In genomic region chr19:19296953-19297689, GRCh38 we compare ENCODE assay signal across 24 cellular contexts. TPM values are rescaled to one million over a fixed set of nuclear protein-coding genes. Genes with fewer than 3 reads are reported as not detected.
DNase-seq lines count a peak whose midpoint lies in the region; ATAC-seq, FAIRE-seq and TF ChIP-seq lines count a peak whose summit lies in the region.
"Had no signal": no experiment of that assay in that cellular context is flagged by ENCODE, and none has a peak within 500 bp of the region (broad histone marks: within the 10 kb centered on the region; RNA-seq: fewer than 3 reads in every experiment).

No MANE protein-coding gene starts in this region.

- no peak for DNase-seq in heart left ventricle
- DNase-seq in left ventricle myocardium inferior, result no peak
- DNase-seq in adrenal gland, result peak in 6 of 7 donors; percentile 68 to 83 (median 74)
- no peak for DNase-seq in HepG2 (ENCODE audit: low spot score)
- DNase-seq in upper lobe of right lung, result no peak
- no peak for DNase-seq in aorta
- no peak for DNase-seq in activated effector memory CD4-positive, alpha-beta T cell treated with Interleukin-2 at 50 U/mL for 16 hours
- DNase-seq: 8988T; AML-193; CD8-positive, alpha-beta T cell; DMS153; GOT3; NCI-H1092 treated with DMSO at 0.1 percent for 48 hours; NCI-H146; NCI-H2029; NCI-H2227 treated with DMSO at 0.1 percent for 48 hours; NCI-H510A treated with DMSO at 0.1 percent for 48 hours; NCI-H748 treated with DMSO at 0.1 percent for 48 hours; PC-9; SIG-M5 had no signal

- H3K4me3 ChIP-seq in heart left ventricle (no peak overlapping the region), left ventricle myocardium inferior (no peak overlapping the region), adrenal gland (no peak overlapping the region), HepG2 (replicated peaks in 1 of 3; ENCODE audit: insufficient read depth in 1 of 3, low read depth in 2 of 3, low read length in 3 of 3) (no peak overlapping the region), upper lobe of right lung (no peak overlapping the region), aorta (ENCODE audit: low read length in 2 of 2) (no peak overlapping the region)
- H3K4me3 ChIP-seq: PC-9 had no signal

- H2AFZ ChIP-seq in HepG2 (ENCODE audit: low read length), result no peak overlapping the region
- H2AFZ ChIP-seq: PC-9 had no signal

- TF ChIP-seq POLR2A in heart left ventricle (IDR thresholded peaks at IDR 0.05) (no peak), adrenal gland (IDR thresholded peaks at IDR 0.05) (no peak), HepG2 (IDR thresholded peaks at IDR 0.05; ENCODE audit: insufficient read depth in 1 of 2, low read depth in 2 of 2, low read length in 2 of 2) (no peak)

- in situ Hi-C loops in HepG2 (cut with HindIII; ENCODE audit: extremely low pct_ligation_motif_present, low pct_unique_long_range_greater_than_20kb), result no loop called here

- intact Hi-C loops in heart left ventricle (cut with DNase I), result no loop called here
- intact Hi-C loops in left ventricle myocardium inferior (cut with micrococcal nuclease), result no loop called here
- intact Hi-C loops in adrenal gland (cut with DNase I), result no loop called here
- intact Hi-C loops in HepG2 (cut with micrococcal nuclease; ENCODE audit: unreplicated experiment), result no loop called here
- intact Hi-C loops in upper lobe of right lung (cut with DNase I), result no loop called here
- intact Hi-C loops in aorta (cut with DNase I), result no loop called here

- 87 to 94% (median 90%) methylated on average over 10 to 19 of the region's 19 CpGs for WGBS in heart left ventricle, 4 donors
- 71 to 80% (median 77%) methylated on average over 11 to 19 of the region's 19 CpGs for WGBS in adrenal gland, 4 donors
- WGBS in HepG2 (ENCODE audit: low lambda C conversion rate), result 91% methylated on average over 13 of the region's 19 CpGs
- WGBS in aorta, 2 donors, result 90 to 91% methylated on average over 18 to 19 of the region's 19 CpGs

- FAIRE-seq in HepG2 (lab: Jason Lieb, UNC), result no peak
- FAIRE-seq: GM18507 had no signal

- BruUV-seq in HepG2 (replicated peaks; lab: Mats Ljungman, UMichigan), result no TSS peak

- ATAC-seq in heart left ventricle (peak in 3 of 4 donors; percentile 5 to 32 (median 6)), HepG2 (no peak), upper lobe of right lung (peak; percentile 6), aorta (ENCODE audit: low FRiP score) (no peak), HG02642 (IDR thresholded peaks at IDR 0.05; ENCODE audit: poor library complexity, unreplicated experiment) (no peak)
- ATAC-seq: CD8-positive, alpha-beta T cell; HCT116 had no signal

- CTCF ChIA-PET in HepG2 (lab: Yijun Ruan, JAX; ENCODE audit: low intra/inter-chr PET ratio, low total read pairs), result no interaction called here

- H3K4me1 ChIP-seq in heart left ventricle (no peaks in the 10 kb centered on the region), left ventricle myocardium inferior (no peaks in the 10 kb centered on the region), adrenal gland (replicated peaks in 1 of 2) (peaks cover 3 to 15% of the 10 kb centered on the region in 2 donors), HepG2 (ENCODE audit: insufficient read depth, low read length) (no peaks in the 10 kb centered on the region), upper lobe of right lung (no peaks in the 10 kb centered on the region), aorta (ENCODE audit: control insufficient read depth in 1 of 2, insufficient read depth in 2 of 2, low read length in 2 of 2) (no peaks in the 10 kb centered on the region)

- POLR2A ChIA-PET in HepG2 (lab: Yijun Ruan, JAX), result no interaction called here

- H3K9ac ChIP-seq in HepG2 (ENCODE audit: insufficient read depth, low read depth, low read length), result no peak overlapping the region
- H3K9ac ChIP-seq: KMS-11 had no signal

- peaks cover 0 to 78% (median 69%) of the 10 kb centered on the region in 9 donors for H3K36me3 ChIP-seq in heart left ventricle
- H3K36me3 ChIP-seq in left ventricle myocardium inferior, result peaks cover 71% of the 10 kb centered on the region
- H3K36me3 ChIP-seq in adrenal gland (replicated peaks in 1 of 2), result peaks cover 0 to 37% of the 10 kb centered on the region in 2 donors
- peaks cover 13 to 51% of the 10 kb centered on the region in 2 experiments; a peak in 4 of 5 replicates for H3K36me3 ChIP-seq in HepG2 (replicated peaks in 1 of 2; ENCODE audit: control insufficient read depth in 1 of 2, insufficient read depth in 2 of 2, low read length in 2 of 2)
- peaks cover 74% of the 10 kb centered on the region for H3K36me3 ChIP-seq in upper lobe of right lung
- peaks cover 0 to 9% of the 10 kb centered on the region in 2 donors for H3K36me3 ChIP-seq in aorta (ENCODE audit: control insufficient read depth in 1 of 2, insufficient read depth in 2 of 2, low read length in 1 of 2)

- no peak overlapping the region for H3K27ac ChIP-seq in heart left ventricle
- H3K27ac ChIP-seq in left ventricle myocardium inferior (replicated peaks), result no peak overlapping the region
- H3K27ac ChIP-seq in adrenal gland, result peak overlapping the region in 3 of 5 donors; percentile 40 to 76 (median 44)
- H3K27ac ChIP-seq in HepG2 (ENCODE audit: extremely low read length, insufficient read depth, low read length), result no peak overlapping the region
- no peak overlapping the region for H3K27ac ChIP-seq in upper lobe of right lung
- no peak overlapping the region for H3K27ac ChIP-seq in aorta (ENCODE audit: low read depth in 1 of 2, low read length in 2 of 2)
- H3K27ac ChIP-seq: KMS-11, PC-9 had no signal

- TF ChIP-seq RAD21 in HepG2 (CRISPR knock-in tag; IDR thresholded peaks at IDR 0.05), result no peak

- no peaks in the 10 kb centered on the region for H3K79me2 ChIP-seq in HepG2 (ENCODE audit: insufficient read depth, low read length)

- no peak for TF ChIP-seq EP300 in HepG2 (IDR thresholded peaks at IDR 0.05; ENCODE audit: low read depth in 2 of 2, low read length in 2 of 2)
- TF ChIP-seq EP300 in HepG2 (CRISPR knock-in tag; IDR thresholded peaks at IDR 0.05; ENCODE audit: borderline replicate concordance), result no peak

- H3K4me2 ChIP-seq in HepG2 (ENCODE audit: low read depth, low read length), result no peak overlapping the region
- H3K4me2 ChIP-seq: KMS-11, PC-9 had no signal

- H3K27me3 ChIP-seq in heart left ventricle (no peaks in the 10 kb centered on the region), left ventricle myocardium inferior (ENCODE audit: low read depth) (no peaks in the 10 kb centered on the region), adrenal gland (no peaks in the 10 kb centered on the region), HepG2 (ENCODE audit: control insufficient read depth in 1 of 2, insufficient read depth in 2 of 2, low read length in 2 of 2) (no peaks in the 10 kb centered on the region), upper lobe of right lung (no peaks in the 10 kb centered on the region), aorta (ENCODE audit: control insufficient read depth in 1 of 2, insufficient read depth in 2 of 2, low read length in 1 of 2) (no peaks in the 10 kb centered on the region)

- no peak for TF ChIP-seq CTCF in heart left ventricle (IDR thresholded peaks at IDR 0.05)
- TF ChIP-seq CTCF in left ventricle myocardium inferior (IDR thresholded peaks at IDR 0.05; ENCODE audit: borderline replicate concordance), result no peak
- TF ChIP-seq CTCF in adrenal gland (IDR thresholded peaks at IDR 0.05), result no peak
- TF ChIP-seq CTCF in HepG2 (CRISPR knock-in tag; IDR thresholded peaks at IDR 0.05), result no peak
- TF ChIP-seq CTCF in upper lobe of right lung (IDR thresholded peaks at IDR 0.05), result no peak

- H4K20me1 ChIP-seq in HepG2 (ENCODE audit: insufficient read depth, low read length), result no peaks in the 10 kb centered on the region

- H3K9me3 ChIP-seq in heart left ventricle, result peaks cover 0 to 9% (median 0%) of the 10 kb centered on the region in 12 donors
- peaks cover 5% of the 10 kb centered on the region for H3K9me3 ChIP-seq in left ventricle myocardium inferior (replicated peaks)
- no peaks in the 10 kb centered on the region for H3K9me3 ChIP-seq in adrenal gland (replicated peaks in 1 of 3)
- no peaks in the 10 kb centered on the region for H3K9me3 ChIP-seq in HepG2 (ENCODE audit: low read length)
- H3K9me3 ChIP-seq in upper lobe of right lung, result no peaks in the 10 kb centered on the region
- no peaks in the 10 kb centered on the region for H3K9me3 ChIP-seq in aorta (ENCODE audit: control insufficient read depth, low read length)

RNA-seq across cellular contexts. Expression of gene SUGP1, which starts 23.2 kb away (rescaled TPM):
- total RNA-seq in heart left ventricle (10 to 100 TPM; 34.2 to 53.4 (median 41.9) TPM), left ventricle myocardium inferior (44.7 TPM), adrenal gland (10 to 100 TPM; 25.5 to 74.7 (median 53.2) TPM), HepG2 (2016; rRNA removed; fragmentation: Illumina TruSeq; extraction: Trizol) (17.7 and 25.9 TPM in 2 replicates), upper lobe of right lung (40.1 TPM), aorta (10 to 100 TPM; 29.0 to 44.3 TPM)
- polyA plus RNA-seq in heart left ventricle (10 to 100 TPM; 28.7 to 41.0 TPM), adrenal gland (100 to 1,000 TPM in 1 of 3 donors, 10 to 100 TPM in 2; 55.9 to 130 (median 91.0) TPM), HepG2 (2011; rRNA removed) (21.6 and 29.1 TPM in 2 replicates), aorta (10 to 100 TPM; 22.0 to 58.4 TPM)
- total RNA-seq in HepG2 (2016; cell fraction: cytosol; rRNA removed; fragmentation: Illumina TruSeq; extraction: Trizol; ENCODE audit: low read depth), result 8.7 and 9.2 TPM in 2 replicates
- 16.1 and 27.0 TPM in 2 replicates for total RNA-seq in HepG2 (2016; cell fraction: insoluble cytoplasmic fraction; rRNA removed; fragmentation: Illumina TruSeq; extraction: Trizol)
- total RNA-seq in HepG2 (2016; cell fraction: membrane; rRNA removed; fragmentation: Illumina TruSeq; extraction: Trizol), result 10.9 and 12.1 TPM in 2 replicates
- total RNA-seq in HepG2 (2016; cell fraction: nucleus; rRNA removed; fragmentation: Illumina TruSeq; extraction: Trizol), result 21.4 and 23.7 TPM in 2 replicates
- polyA plus RNA-seq in HepG2 (2011; cell fraction: cytosol; rRNA removed), result 15.9 and 20.9 TPM in 2 replicates
- polyA plus RNA-seq in HepG2 (2011; cell fraction: nucleus; rRNA removed), result 103 and 104 TPM in 2 replicates
- 20.3 and 27.6 TPM in 2 replicates for polyA plus RNA-seq in HepG2 (2012)
- polyA plus RNA-seq in HepG2 (2016; cell fraction: cytosol; fragmentation: Illumina TruSeq; extraction: Trizol; ENCODE audit: low read depth), result 6.2 and 7.6 TPM in 2 replicates
- polyA plus RNA-seq in HepG2 (2016; cell fraction: insoluble cytoplasmic fraction; fragmentation: Illumina TruSeq; extraction: Trizol; ENCODE audit: low read depth), result 14.4 and 18.3 TPM in 2 replicates
- polyA plus RNA-seq in HepG2 (2016; cell fraction: membrane; fragmentation: Illumina TruSeq; extraction: Trizol; ENCODE audit: low read depth), result 6.6 and 9.3 TPM in 2 replicates
- 46.6 and 50.2 TPM in 2 replicates for polyA plus RNA-seq in HepG2 (2016; cell fraction: nucleus; fragmentation: Illumina TruSeq; extraction: Trizol; ENCODE audit: insufficient read depth, low read depth)
- 22.4 and 37.1 TPM in 2 replicates for polyA minus RNA-seq in HepG2 (2011; rRNA and poly(A)+ RNA removed; ENCODE audit: low replicate concordance)
- polyA minus RNA-seq in HepG2 (2011; cell fraction: cytosol; rRNA and poly(A)+ RNA removed), result 9.5 and 13.6 TPM in 2 replicates
- 35.1 and 46.9 TPM in 2 replicates for polyA minus RNA-seq in HepG2 (2011; cell fraction: nucleus; rRNA and poly(A)+ RNA removed)

RNA-seq across cellular contexts. Expression of gene MAU2, which starts 23.5 kb away (rescaled TPM):
- total RNA-seq in heart left ventricle (10 to 100 TPM; 26.5 to 46.4 (median 32.0) TPM), left ventricle myocardium inferior (33.0 TPM), adrenal gland (10 to 100 TPM; 32.3 to 64.8 (median 49.3) TPM), HepG2 (2016; rRNA removed; fragmentation: Illumina TruSeq; extraction: Trizol) (11.2 and 16.8 TPM in 2 replicates), upper lobe of right lung (60.5 TPM), aorta (10 to 100 TPM; 54.0 to 82.8 TPM)
- polyA plus RNA-seq in heart left ventricle (10 to 100 TPM; 15.7 to 28.5 TPM), adrenal gland (10 to 100 TPM; 14.9 to 41.3 (median 29.5) TPM), HepG2 (2011; rRNA removed) (33.8 and 42.5 TPM in 2 replicates), aorta (10 to 100 TPM; 11.3 to 36.7 TPM)
- 9.4 and 9.6 TPM in 2 replicates for total RNA-seq in HepG2 (2016; cell fraction: cytosol; rRNA removed; fragmentation: Illumina TruSeq; extraction: Trizol; ENCODE audit: low read depth)
- 8.7 and 17.7 TPM in 2 replicates for total RNA-seq in HepG2 (2016; cell fraction: insoluble cytoplasmic fraction; rRNA removed; fragmentation: Illumina TruSeq; extraction: Trizol)
- 8.8 and 10.6 TPM in 2 replicates for total RNA-seq in HepG2 (2016; cell fraction: membrane; rRNA removed; fragmentation: Illumina TruSeq; extraction: Trizol)
- 22.6 and 31.6 TPM in 2 replicates for total RNA-seq in HepG2 (2016; cell fraction: nucleus; rRNA removed; fragmentation: Illumina TruSeq; extraction: Trizol)
- 14.5 and 20.0 TPM in 2 replicates for polyA plus RNA-seq in HepG2 (2011; cell fraction: cytosol; rRNA removed)
- 141 and 157 TPM in 2 replicates for polyA plus RNA-seq in HepG2 (2011; cell fraction: nucleus; rRNA removed)
- polyA plus RNA-seq in HepG2 (2012), result 24.5 and 28.7 TPM in 2 replicates
- 1.4 and 2.2 TPM in 2 replicates for polyA plus RNA-seq in HepG2 (2016; cell fraction: cytosol; fragmentation: Illumina TruSeq; extraction: Trizol; ENCODE audit: low read depth)
- 8.0 and 11.9 TPM in 2 replicates for polyA plus RNA-seq in HepG2 (2016; cell fraction: insoluble cytoplasmic fraction; fragmentation: Illumina TruSeq; extraction: Trizol; ENCODE audit: low read depth)
- 3.5 and 4.4 TPM in 2 replicates for polyA plus RNA-seq in HepG2 (2016; cell fraction: membrane; fragmentation: Illumina TruSeq; extraction: Trizol; ENCODE audit: low read depth)
- 63.3 and 65.0 TPM in 2 replicates for polyA plus RNA-seq in HepG2 (2016; cell fraction: nucleus; fragmentation: Illumina TruSeq; extraction: Trizol; ENCODE audit: insufficient read depth, low read depth)
- polyA minus RNA-seq in HepG2 (2011; rRNA and poly(A)+ RNA removed; ENCODE audit: low replicate concordance), result 93.0 and 117 TPM in 2 replicates
- polyA minus RNA-seq in HepG2 (2011; cell fraction: cytosol; rRNA and poly(A)+ RNA removed), result 26.3 and 30.4 TPM in 2 replicates
- polyA minus RNA-seq in HepG2 (2011; cell fraction: nucleus; rRNA and poly(A)+ RNA removed), result 66.6 and 70.0 TPM in 2 replicates

RNA-seq across cellular contexts. Expression of gene TM6SF2, which starts 24.0 kb away (rescaled TPM):
- 1 to 10 TPM in 2 of 9 donors, under 1 TPM in 6, not detected in 1; 0.38 to 1.4 (median 0.65) TPM for total RNA-seq in heart left ventricle
- polyA plus RNA-seq in heart left ventricle, result under 1 TPM; 0.04 to 0.19 TPM
- 0.30 TPM for total RNA-seq in left ventricle myocardium inferior
- total RNA-seq in adrenal gland, result 1 to 10 TPM in 1 of 8 donors, under 1 TPM in 3, not detected in 4; 0.28 to 1.1 (median 0.55) TPM
- polyA plus RNA-seq in adrenal gland, result 1 to 10 TPM in 2 of 3 donors, under 1 TPM in 1; 0.26 to 5.3 (median 1.3) TPM
- total RNA-seq in HepG2 (2016; rRNA removed; fragmentation: Illumina TruSeq; extraction: Trizol), result 0.53 and 1.1 TPM in 2 replicates
- total RNA-seq in HepG2 (2016; cell fraction: cytosol; rRNA removed; fragmentation: Illumina TruSeq; extraction: Trizol; ENCODE audit: low read depth), result 0.35 TPM in 1 of 2 replicates, not detected in the other
- total RNA-seq in HepG2 (2016; cell fraction: insoluble cytoplasmic fraction; rRNA removed; fragmentation: Illumina TruSeq; extraction: Trizol), result 0.52 and 1.7 TPM in 2 replicates
- total RNA-seq in HepG2 (2016; cell fraction: membrane; rRNA removed; fragmentation: Illumina TruSeq; extraction: Trizol), result 0.83 and 1.2 TPM in 2 replicates
- total RNA-seq in HepG2 (2016; cell fraction: nucleus; rRNA removed; fragmentation: Illumina TruSeq; extraction: Trizol), result 1.3 and 3.3 TPM in 2 replicates
- 2.5 and 4.4 TPM in 2 replicates for polyA plus RNA-seq in HepG2 (2011; rRNA removed)
- 1.8 and 2.5 TPM in 2 replicates for polyA plus RNA-seq in HepG2 (2011; cell fraction: cytosol; rRNA removed)
- polyA plus RNA-seq in HepG2 (2011; cell fraction: nucleus; rRNA removed), result 22.0 and 25.8 TPM in 2 replicates
- 0.72 and 2.5 TPM in 2 replicates for polyA plus RNA-seq in HepG2 (2012)
- polyA plus RNA-seq in HepG2 (2016; cell fraction: cytosol; fragmentation: Illumina TruSeq; extraction: Trizol; ENCODE audit: low read depth), result 0.96 and 1.4 TPM in 2 replicates
- polyA plus RNA-seq in HepG2 (2016; cell fraction: insoluble cytoplasmic fraction; fragmentation: Illumina TruSeq; extraction: Trizol; ENCODE audit: low read depth), result 0.32 and 1.1 TPM in 2 replicates
- 0.78 and 1.2 TPM in 2 replicates for polyA plus RNA-seq in HepG2 (2016; cell fraction: membrane; fragmentation: Illumina TruSeq; extraction: Trizol; ENCODE audit: low read depth)
- 5.7 and 6.4 TPM in 2 replicates for polyA plus RNA-seq in HepG2 (2016; cell fraction: nucleus; fragmentation: Illumina TruSeq; extraction: Trizol; ENCODE audit: insufficient read depth, low read depth)
- polyA minus RNA-seq in HepG2 (2011; rRNA and poly(A)+ RNA removed; ENCODE audit: low replicate concordance), result 3.3 TPM in 1 of 2 replicates, not detected in the other
- 1.1 TPM in 2 replicates for polyA minus RNA-seq in HepG2 (2011; cell fraction: cytosol; rRNA and poly(A)+ RNA removed)
- 2.8 and 4.1 TPM in 2 replicates for polyA minus RNA-seq in HepG2 (2011; cell fraction: nucleus; rRNA and poly(A)+ RNA removed)
- 1.4 TPM for total RNA-seq in upper lobe of right lung
- 1 to 10 TPM in 1 of 2 donors, under 1 TPM in 1; 0.23 to 3.1 TPM for total RNA-seq in aorta
- 10 to 100 TPM in 1 of 2 donors, 1 to 10 TPM in 1; 3.0 to 15.0 TPM for polyA plus RNA-seq in aorta
- total RNA-seq: CD8-positive, alpha-beta T cell; PC-9 had no signal

Comparison
In these comparisons a context has a peak if more than half of its experiments do, and no peak if none do; other contexts are left out.
1. ATAC-seq: peak in heart left ventricle (3 of 4) and upper lobe of right lung (single experiment); none in HepG2 (single experiment), aorta (single experiment) and HG02642 (single experiment).
2. DNase-seq: peak in adrenal gland (6 of 7); none in heart left ventricle (0 of 5), left ventricle myocardium inferior (single experiment), HepG2 (single experiment), upper lobe of right lung (single experiment), aorta (0 of 2) and activated effector memory CD4-positive, alpha-beta T cell treated with Interleukin-2 at 50 U/mL for 16 hours (single experiment).
3. H3K27ac ChIP-seq: peak in adrenal gland (3 of 5); none in heart left ventricle (0 of 12), left ventricle myocardium inferior (single experiment), HepG2 (single experiment), upper lobe of right lung (single experiment) and aorta (0 of 2).